1 cellular context compared by ENCODE assay signal in the genomic region with DNA sequence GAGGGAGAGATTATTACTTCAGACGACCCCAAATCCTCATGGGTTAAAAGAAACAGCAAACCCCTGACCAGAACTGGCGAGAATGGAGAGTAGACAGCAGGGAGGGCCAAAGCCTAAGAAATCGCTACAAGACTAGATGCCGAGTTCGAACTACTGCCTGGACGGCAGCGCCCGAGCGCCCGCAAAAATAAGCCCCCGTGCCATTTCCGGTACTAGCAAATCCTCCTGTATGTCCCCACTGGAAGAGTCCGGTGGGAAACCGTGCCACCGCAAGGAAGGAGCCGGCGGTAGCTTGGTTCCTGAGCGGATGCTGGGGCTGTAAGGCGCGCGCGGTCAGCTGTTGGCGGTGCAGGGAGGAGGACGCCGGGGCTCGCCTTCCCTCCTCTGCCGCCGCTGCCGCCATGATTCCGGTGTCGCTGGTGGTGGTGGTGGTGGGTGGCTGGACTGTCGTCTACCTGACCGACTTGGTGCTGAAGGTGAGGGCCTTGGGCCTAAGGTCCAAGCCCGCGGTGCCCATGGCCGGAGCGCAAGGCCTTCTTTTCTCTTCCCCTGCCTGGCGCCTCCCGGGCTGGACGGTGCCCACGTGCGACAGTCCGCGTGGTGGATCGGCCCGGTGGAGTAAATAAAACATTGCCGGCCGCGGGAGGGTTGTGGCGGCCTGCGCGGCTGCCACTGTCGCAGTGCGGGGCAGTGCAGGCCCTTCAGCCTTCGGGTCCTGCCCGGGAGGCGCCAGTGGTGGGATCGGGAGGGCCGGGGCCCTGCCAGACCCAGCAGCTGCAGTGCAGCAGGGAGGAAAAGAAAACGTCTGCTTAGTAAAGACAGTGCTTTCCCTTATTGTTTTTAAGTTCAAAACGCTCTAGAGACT.
TF ChIP-seq lines count a peak whose summit lies in the region.

A gene (plus strand): TSS at position 284 of the 865 bp plus-strand sequence. CDS start 118 bp downstream, at position 402.

TF ChIP-seq in SK-N-SH, 30 proteins besides CTCF, POLR2A, EP300 and RAD21 (continued from another document):
- TF ChIP-seq, protein P1, sequence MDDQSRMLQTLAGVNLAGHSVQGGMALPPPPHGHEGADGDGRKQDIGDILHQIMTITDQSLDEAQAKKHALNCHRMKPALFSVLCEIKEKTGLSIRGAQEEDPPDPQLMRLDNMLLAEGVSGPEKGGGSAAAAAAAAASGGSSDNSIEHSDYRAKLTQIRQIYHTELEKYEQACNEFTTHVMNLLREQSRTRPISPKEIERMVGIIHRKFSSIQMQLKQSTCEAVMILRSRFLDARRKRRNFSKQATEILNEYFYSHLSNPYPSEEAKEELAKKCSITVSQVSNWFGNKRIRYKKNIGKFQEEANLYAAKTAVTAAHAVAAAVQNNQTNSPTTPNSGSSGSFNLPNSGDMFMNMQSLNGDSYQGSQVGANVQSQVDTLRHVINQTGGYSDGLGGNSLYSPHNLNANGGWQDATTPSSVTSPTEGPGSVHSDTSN (IDR thresholded peaks at IDR 0.05), result peak; percentile 44
- TF ChIP-seq RFX5 (IDR thresholded peaks at IDR 0.05; ENCODE audit: low read length), result no peak
- TF ChIP-seq NRF1 (IDR thresholded peaks at IDR 0.05; ENCODE audit: low read depth, low read length), result no peak
- peak; percentile 71 for TF ChIP-seq ELF1 (IDR thresholded peaks at IDR 0.05)
- TF ChIP-seq, protein P2, sequence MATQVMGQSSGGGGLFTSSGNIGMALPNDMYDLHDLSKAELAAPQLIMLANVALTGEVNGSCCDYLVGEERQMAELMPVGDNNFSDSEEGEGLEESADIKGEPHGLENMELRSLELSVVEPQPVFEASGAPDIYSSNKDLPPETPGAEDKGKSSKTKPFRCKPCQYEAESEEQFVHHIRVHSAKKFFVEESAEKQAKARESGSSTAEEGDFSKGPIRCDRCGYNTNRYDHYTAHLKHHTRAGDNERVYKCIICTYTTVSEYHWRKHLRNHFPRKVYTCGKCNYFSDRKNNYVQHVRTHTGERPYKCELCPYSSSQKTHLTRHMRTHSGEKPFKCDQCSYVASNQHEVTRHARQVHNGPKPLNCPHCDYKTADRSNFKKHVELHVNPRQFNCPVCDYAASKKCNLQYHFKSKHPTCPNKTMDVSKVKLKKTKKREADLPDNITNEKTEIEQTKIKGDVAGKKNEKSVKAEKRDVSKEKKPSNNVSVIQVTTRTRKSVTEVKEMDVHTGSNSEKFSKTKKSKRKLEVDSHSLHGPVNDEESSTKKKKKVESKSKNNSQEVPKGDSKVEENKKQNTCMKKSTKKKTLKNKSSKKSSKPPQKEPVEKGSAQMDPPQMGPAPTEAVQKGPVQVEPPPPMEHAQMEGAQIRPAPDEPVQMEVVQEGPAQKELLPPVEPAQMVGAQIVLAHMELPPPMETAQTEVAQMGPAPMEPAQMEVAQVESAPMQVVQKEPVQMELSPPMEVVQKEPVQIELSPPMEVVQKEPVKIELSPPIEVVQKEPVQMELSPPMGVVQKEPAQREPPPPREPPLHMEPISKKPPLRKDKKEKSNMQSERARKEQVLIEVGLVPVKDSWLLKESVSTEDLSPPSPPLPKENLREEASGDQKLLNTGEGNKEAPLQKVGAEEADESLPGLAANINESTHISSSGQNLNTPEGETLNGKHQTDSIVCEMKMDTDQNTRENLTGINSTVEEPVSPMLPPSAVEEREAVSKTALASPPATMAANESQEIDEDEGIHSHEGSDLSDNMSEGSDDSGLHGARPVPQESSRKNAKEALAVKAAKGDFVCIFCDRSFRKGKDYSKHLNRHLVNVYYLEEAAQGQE (IDR thresholded peaks at IDR 0.05; ENCODE audit: low read depth, low read length), result peak; percentile 80
- TF ChIP-seq NFIC (IDR thresholded peaks at IDR 0.05; ENCODE audit: borderline replicate concordance), result no peak; the same call in 1 of the 2 replicates
- TF ChIP-seq TEAD4 (IDR thresholded peaks at IDR 0.05; ENCODE audit: borderline replicate concordance, insufficient read depth), result 0 out of 2 replicates have a peak, but pooled peaks have one; percentile 37
- TF ChIP-seq YY1 (IDR thresholded peaks at IDR 0.05; ENCODE audit: low read depth), result peak; percentile 69
- TF ChIP-seq, protein P3, sequence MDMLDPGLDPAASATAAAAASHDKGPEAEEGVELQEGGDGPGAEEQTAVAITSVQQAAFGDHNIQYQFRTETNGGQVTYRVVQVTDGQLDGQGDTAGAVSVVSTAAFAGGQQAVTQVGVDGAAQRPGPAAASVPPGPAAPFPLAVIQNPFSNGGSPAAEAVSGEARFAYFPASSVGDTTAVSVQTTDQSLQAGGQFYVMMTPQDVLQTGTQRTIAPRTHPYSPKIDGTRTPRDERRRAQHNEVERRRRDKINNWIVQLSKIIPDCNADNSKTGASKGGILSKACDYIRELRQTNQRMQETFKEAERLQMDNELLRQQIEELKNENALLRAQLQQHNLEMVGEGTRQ (IDR thresholded peaks at IDR 0.05; ENCODE audit: borderline replicate concordance, low read depth, low read length), result no peak
- TF ChIP-seq, protein P4, sequence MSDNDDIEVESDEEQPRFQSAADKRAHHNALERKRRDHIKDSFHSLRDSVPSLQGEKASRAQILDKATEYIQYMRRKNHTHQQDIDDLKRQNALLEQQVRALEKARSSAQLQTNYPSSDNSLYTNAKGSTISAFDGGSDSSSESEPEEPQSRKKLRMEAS (IDR thresholded peaks at IDR 0.05; ENCODE audit: low read depth), result peak; percentile 51
- TF ChIP-seq, protein P5, sequence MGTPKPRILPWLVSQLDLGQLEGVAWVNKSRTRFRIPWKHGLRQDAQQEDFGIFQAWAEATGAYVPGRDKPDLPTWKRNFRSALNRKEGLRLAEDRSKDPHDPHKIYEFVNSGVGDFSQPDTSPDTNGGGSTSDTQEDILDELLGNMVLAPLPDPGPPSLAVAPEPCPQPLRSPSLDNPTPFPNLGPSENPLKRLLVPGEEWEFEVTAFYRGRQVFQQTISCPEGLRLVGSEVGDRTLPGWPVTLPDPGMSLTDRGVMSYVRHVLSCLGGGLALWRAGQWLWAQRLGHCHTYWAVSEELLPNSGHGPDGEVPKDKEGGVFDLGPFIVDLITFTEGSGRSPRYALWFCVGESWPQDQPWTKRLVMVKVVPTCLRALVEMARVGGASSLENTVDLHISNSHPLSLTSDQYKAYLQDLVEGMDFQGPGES (IDR thresholded peaks at IDR 0.05; ENCODE audit: low read depth, low read length), result 0 out of 2 replicates have a peak, but pooled peaks have one; percentile 11
- TF ChIP-seq TCF12 (IDR thresholded peaks at IDR 0.05), result peak; percentile 34
- TF ChIP-seq FOXJ3 (CRISPR knock-in tag; IDR thresholded peaks at IDR 0.05), result 0 out of 2 replicates have a peak, but pooled peaks have one; percentile 53
- TF ChIP-seq, protein P6, sequence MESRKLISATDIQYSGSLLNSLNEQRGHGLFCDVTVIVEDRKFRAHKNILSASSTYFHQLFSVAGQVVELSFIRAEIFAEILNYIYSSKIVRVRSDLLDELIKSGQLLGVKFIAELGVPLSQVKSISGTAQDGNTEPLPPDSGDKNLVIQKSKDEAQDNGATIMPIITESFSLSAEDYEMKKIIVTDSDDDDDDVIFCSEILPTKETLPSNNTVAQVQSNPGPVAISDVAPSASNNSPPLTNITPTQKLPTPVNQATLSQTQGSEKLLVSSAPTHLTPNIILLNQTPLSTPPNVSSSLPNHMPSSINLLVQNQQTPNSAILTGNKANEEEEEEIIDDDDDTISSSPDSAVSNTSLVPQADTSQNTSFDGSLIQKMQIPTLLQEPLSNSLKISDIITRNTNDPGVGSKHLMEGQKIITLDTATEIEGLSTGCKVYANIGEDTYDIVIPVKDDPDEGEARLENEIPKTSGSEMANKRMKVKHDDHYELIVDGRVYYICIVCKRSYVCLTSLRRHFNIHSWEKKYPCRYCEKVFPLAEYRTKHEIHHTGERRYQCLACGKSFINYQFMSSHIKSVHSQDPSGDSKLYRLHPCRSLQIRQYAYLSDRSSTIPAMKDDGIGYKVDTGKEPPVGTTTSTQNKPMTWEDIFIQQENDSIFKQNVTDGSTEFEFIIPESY (IDR thresholded peaks at IDR 0.05; ENCODE audit: borderline replicate concordance, low read depth), result no peak
- peak; percentile 53; the same call in 1 of the 2 replicates for TF ChIP-seq RCOR1 (IDR thresholded peaks at IDR 0.05; ENCODE audit: low read length)
- no peak; the same call in 1 of the 2 replicates for TF ChIP-seq GATA2 (CRISPR knock-in tag; IDR thresholded peaks at IDR 0.05)
- TF ChIP-seq SMC3 (IDR thresholded peaks at IDR 0.05; ENCODE audit: low read depth, low read length), result peak; percentile 37
- no peak for TF ChIP-seq FOXM1 (IDR thresholded peaks at IDR 0.05; ENCODE audit: low read depth)
- peak; percentile 95 for TF ChIP-seq GABPA (IDR thresholded peaks at IDR 0.05; ENCODE audit: low read depth)
- TF ChIP-seq EZH2phosphoT487 (IDR thresholded peaks at IDR 0.05; ENCODE audit: borderline replicate concordance, low read depth), result no peak
- no peak for TF ChIP-seq JUND (IDR thresholded peaks at IDR 0.05)
- no peak for TF ChIP-seq RXRA (IDR thresholded peaks at IDR 0.05; ENCODE audit: borderline replicate concordance, low read depth)
